In the genomic region with DNA sequence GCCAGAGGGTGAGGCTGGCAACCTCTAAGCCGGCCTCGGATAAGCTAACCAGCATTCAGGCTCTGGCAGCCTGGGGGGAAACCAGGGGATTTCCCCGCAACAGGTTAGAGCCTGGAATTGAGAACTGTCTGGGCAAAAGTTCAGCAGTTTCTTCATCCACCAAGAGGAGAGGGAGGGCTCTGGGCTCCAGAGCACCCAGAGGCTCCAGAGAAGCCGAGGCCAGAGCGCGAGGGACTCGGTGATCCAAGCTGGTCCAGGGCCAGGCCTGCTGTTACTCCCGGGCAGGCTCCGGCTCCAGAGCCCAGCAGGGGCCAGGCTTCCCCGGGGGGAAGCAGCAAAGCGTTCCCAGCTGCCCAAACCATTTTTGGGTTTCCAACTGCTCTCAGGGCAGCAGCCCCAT, we compare ENCODE assay signal across 1 cellular context.
TF ChIP-seq lines count a peak whose summit lies in the region.

No MANE protein-coding gene starts in this region.

TF ChIP-seq in HEK293, 187 proteins besides CTCF, POLR2A, EP300 and RAD21 (continued from another document):
- TF ChIP-seq, protein P1, sequence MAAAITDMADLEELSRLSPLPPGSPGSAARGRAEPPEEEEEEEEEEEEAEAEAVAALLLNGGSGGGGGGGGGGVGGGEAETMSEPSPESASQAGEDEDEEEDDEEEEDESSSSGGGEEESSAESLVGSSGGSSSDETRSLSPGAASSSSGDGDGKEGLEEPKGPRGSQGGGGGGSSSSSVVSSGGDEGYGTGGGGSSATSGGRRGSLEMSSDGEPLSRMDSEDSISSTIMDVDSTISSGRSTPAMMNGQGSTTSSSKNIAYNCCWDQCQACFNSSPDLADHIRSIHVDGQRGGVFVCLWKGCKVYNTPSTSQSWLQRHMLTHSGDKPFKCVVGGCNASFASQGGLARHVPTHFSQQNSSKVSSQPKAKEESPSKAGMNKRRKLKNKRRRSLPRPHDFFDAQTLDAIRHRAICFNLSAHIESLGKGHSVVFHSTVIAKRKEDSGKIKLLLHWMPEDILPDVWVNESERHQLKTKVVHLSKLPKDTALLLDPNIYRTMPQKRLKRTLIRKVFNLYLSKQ (tag by site-specific recombination; IDR thresholded peaks at IDR 0.05; ENCODE audit: borderline replicate concordance): no peak
- no peak for TF ChIP-seq ZNF239 (tag by site-specific recombination; IDR thresholded peaks at IDR 0.05)
- no peak for TF ChIP-seq ZEB2 (tag by site-specific recombination; IDR thresholded peaks at IDR 0.05)
- TF ChIP-seq, protein P2, sequence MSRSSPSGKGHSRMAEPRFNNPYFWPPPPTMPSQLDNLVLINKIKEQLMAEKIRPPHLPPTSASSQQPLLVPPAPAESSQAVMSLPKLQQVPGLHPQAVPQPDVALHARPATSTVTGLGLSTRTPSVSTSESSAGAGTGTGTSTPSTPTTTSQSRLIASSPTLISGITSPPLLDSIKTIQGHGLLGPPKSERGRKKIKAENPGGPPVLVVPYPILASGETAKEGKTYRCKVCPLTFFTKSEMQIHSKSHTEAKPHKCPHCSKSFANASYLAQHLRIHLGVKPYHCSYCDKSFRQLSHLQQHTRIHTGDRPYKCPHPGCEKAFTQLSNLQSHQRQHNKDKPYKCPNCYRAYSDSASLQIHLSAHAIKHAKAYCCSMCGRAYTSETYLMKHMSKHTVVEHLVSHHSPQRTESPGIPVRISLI (tag by site-specific recombination; IDR thresholded peaks at IDR 0.05): no peak
- TF ChIP-seq ZNF202 (tag by site-specific recombination; IDR thresholded peaks at IDR 0.05; ENCODE audit: borderline replicate concordance): no peak
- no peak for TF ChIP-seq ZNF621 (tag by site-specific recombination; IDR thresholded peaks at IDR 0.05)
- no peak for TF ChIP-seq ZNF776 (tag by site-specific recombination; IDR thresholded peaks at IDR 0.05; ENCODE audit: borderline replicate concordance)
- TF ChIP-seq ZNF664 (tag by site-specific recombination; IDR thresholded peaks at IDR 0.05): no peak
- TF ChIP-seq KLF1 (tag by site-specific recombination; IDR thresholded peaks at IDR 0.05): no peak
- TF ChIP-seq ZNF132 (tag by site-specific recombination; IDR thresholded peaks at IDR 0.05; ENCODE audit: borderline replicate concordance): no peak
- no peak for TF ChIP-seq FEZF1 (tag by site-specific recombination; IDR thresholded peaks at IDR 0.05)
- TF ChIP-seq ZNF677 (tag by site-specific recombination; IDR thresholded peaks at IDR 0.05): no peak
- no peak for TF ChIP-seq ZNF433 (tag by site-specific recombination; IDR thresholded peaks at IDR 0.05; ENCODE audit: low read depth)
- no peak for TF ChIP-seq ZNF350 (tag by site-specific recombination; IDR thresholded peaks at IDR 0.05)
- TF ChIP-seq, protein P3, sequence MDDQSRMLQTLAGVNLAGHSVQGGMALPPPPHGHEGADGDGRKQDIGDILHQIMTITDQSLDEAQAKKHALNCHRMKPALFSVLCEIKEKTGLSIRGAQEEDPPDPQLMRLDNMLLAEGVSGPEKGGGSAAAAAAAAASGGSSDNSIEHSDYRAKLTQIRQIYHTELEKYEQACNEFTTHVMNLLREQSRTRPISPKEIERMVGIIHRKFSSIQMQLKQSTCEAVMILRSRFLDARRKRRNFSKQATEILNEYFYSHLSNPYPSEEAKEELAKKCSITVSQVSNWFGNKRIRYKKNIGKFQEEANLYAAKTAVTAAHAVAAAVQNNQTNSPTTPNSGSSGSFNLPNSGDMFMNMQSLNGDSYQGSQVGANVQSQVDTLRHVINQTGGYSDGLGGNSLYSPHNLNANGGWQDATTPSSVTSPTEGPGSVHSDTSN (CRISPR knock-in tag; IDR thresholded peaks at IDR 0.05): no peak
- no peak for TF ChIP-seq ZNF660 (tag by site-specific recombination; IDR thresholded peaks at IDR 0.05)
- no peak for TF ChIP-seq ZFP3 (tag by site-specific recombination; IDR thresholded peaks at IDR 0.05; ENCODE audit: low read depth)
- TF ChIP-seq ZNF792 (tag by site-specific recombination; IDR thresholded peaks at IDR 0.05): no peak
- TF ChIP-seq GLIS1 (tag by site-specific recombination; IDR thresholded peaks at IDR 0.05): no peak
- TF ChIP-seq YY2 (tag by site-specific recombination; IDR thresholded peaks at IDR 0.05): no peak
